8 cellular contexts compared by ENCODE assay signal in the genomic region with DNA sequence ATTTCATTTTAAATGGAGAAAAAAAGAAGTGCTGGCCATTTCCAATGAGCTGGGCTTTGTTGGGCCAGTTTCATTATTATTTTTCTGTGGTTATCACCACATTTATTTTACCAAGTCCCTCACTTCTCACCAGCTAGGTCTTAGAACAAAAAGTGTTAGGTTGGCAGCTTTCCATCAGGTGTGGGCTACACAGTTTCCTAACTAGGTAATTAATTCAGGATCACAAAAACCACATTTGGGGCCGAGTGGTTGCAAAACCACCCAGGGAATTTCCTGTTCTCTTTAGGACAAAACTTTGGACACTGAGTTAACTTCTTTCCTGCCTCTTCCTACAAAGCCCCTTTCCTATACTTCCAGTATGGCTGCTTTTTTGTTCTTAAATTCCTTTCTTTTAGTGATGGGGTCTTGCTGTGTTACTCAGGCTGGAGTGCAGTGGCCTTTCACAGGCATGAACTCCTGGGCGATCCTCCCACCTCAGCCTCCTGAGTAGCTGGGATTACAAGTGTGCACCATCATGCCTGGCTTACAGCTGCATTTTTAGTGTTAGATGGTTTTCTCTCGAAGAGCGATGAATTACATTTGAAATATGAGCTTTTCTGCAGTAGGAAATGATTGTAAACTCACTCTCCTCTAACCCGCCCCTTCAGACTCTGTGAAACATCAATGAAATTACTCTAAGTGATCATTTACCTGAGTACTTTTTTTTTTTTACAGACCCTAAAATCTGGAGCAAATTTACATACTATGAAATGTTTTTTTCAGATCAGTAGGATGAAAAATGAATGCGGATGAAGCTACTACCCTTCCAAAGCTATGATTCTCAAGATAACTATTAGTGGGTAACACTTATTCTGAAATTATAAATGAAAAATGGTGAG. TPM values are rescaled to one million over a fixed set of nuclear protein-coding genes. Genes with fewer than 3 reads are reported as not detected.
DNase-seq lines count a peak whose midpoint lies in the region; ATAC-seq, FAIRE-seq and TF ChIP-seq lines count a peak whose summit lies in the region.

No MANE protein-coding gene starts in this region.

- peaks cover 61% of the 10 kb centered on the region for H3K36me3 Mint-ChIP-seq in CD4-positive, alpha-beta T cell (ENCODE audit: low read depth)

- peak overlapping the region; percentile 77 for H3K4me3 Mint-ChIP-seq in CD4-positive, alpha-beta T cell

- H3K27ac ChIP-seq in CD4-positive, alpha-beta T cell (ENCODE audit: low read depth, low read length): peak overlapping the region; percentile 84
- peak overlapping the region; percentile 97 for H3K27ac ChIP-seq in cingulate gyrus (ENCODE audit: low read depth, low read length)
- H3K27ac ChIP-seq in neutrophil: peak overlapping the region; percentile 97

- peaks cover 20% of the 10 kb centered on the region for H3K36me3 ChIP-seq in neutrophil

- intact Hi-C loops in CD4-positive, alpha-beta T cell (cut with DNase I, micrococcal nuclease): loop anchor here (1.0 to 5.0 kb wide), 10 partner anchors 54 to 308 kb away; no protein-coding TSS in a partner anchor

- H3K4me1 Mint-ChIP-seq in CD4-positive, alpha-beta T cell (ENCODE audit: low read depth): peaks cover 22% of the 10 kb centered on the region

- no peaks in the 10 kb centered on the region for H3K9me3 ChIP-seq in CD4-positive, alpha-beta T cell (ENCODE audit: control insufficient read depth, low read length)
- H3K9me3 ChIP-seq in neutrophil: peaks cover 5% of the 10 kb centered on the region

- FAIRE-seq in GM12892 (lab: Jason Lieb, UNC): no peak

- H3K9me3 Mint-ChIP-seq in CD4-positive, alpha-beta T cell: no peaks in the 10 kb centered on the region

- TF ChIP-seq POLR2A in NB4 (IDR thresholded peaks at IDR 0.05; ENCODE audit: extremely low read depth, insufficient read length) (no peak), GM12892 (IDR thresholded peaks at IDR 0.05; ENCODE audit: low read depth, low read length) (no peak)

- H3K4me3 ChIP-seq in NB4 (ENCODE audit: low read depth, low read length) (peak overlapping the region; percentile 1), neutrophil (ENCODE audit: low read depth in 1 of 2, low read length in 1 of 2) (peak overlapping the region; percentile 99 to 100)

- peak; percentile 12 for ATAC-seq in CD4-positive, alpha-beta T cell (ENCODE audit: poor library complexity)
- no peak for ATAC-seq in HG03342 (IDR thresholded peaks at IDR 0.05; ENCODE audit: unreplicated experiment)

- CTCF ChIA-PET in CD4-positive, alpha-beta T cell (lab: Charles Lee): interaction anchor here (0.6 to 13.6 kb wide), 25 partner anchors 9 to 282 kb away, joined by 3 to 303 read pairs (median 4); no protein-coding TSS in a partner anchor

- H3K27me3 ChIP-seq in CD4-positive, alpha-beta T cell (ENCODE audit: control insufficient read depth, insufficient read depth, low read length): no peaks in the 10 kb centered on the region
- H3K27me3 ChIP-seq in neutrophil: no peaks in the 10 kb centered on the region

- H3K27me3 Mint-ChIP-seq in CD4-positive, alpha-beta T cell: peaks cover 4% of the 10 kb centered on the region

- TF ChIP-seq CTCF in CD4-positive, alpha-beta T cell (IDR thresholded peaks at IDR 0.05): peak; percentile 85
- TF ChIP-seq CTCF in NB4 (IDR thresholded peaks at IDR 0.05; ENCODE audit: low read depth, low read length) (no peak), neutrophil (IDR thresholded peaks at IDR 0.05) (no peak)

- peaks cover 65 to 69% of the 10 kb centered on the region in 2 experiments for H3K4me1 ChIP-seq in neutrophil (ENCODE audit: control insufficient read depth in 1 of 2, insufficient read depth in 1 of 2, low read depth in 1 of 2, low read length in 1 of 2)

- peak overlapping the region; percentile 98 for H3K27ac Mint-ChIP-seq in CD4-positive, alpha-beta T cell

- no peak for DNase-seq in CD4-positive, alpha-beta T cell
- DNase-seq in NB4 (ENCODE audit: low read depth) (peak; percentile 43), GM12892 (ENCODE audit: insufficient read length) (no peak), NCI-H1092 (lab: John Stamatoyannopoulos, UW) (no peak)
- DNase-seq in NK-92 treated with Interleukin-12 subunit alpha and Interleukin-12 subunit beta, amount 100 ng/mL, for 24 hours (lab: John Stamatoyannopoulos, UW): no peak

- POLR2A ChIA-PET in CD4-positive, alpha-beta T cell (lab: Charles Lee): interaction anchor here (0.7 to 21.5 kb wide), 13 partner anchors 11 to 419 kb away, joined by 3 to 1478 read pairs (median 5); no protein-coding TSS in a partner anchor

RNA-seq across cellular contexts. Expression of a gene that starts 2.6 kb away (rescaled TPM):
- total RNA-seq in CD4-positive, alpha-beta T cell: 1,000 to 10,000 TPM; 1,602 to 1,631 TPM
- polyA plus RNA-seq in GM12892 (2012; ENCODE audit: missing spikeins): 17.0 TPM
